In the genomic region with DNA sequence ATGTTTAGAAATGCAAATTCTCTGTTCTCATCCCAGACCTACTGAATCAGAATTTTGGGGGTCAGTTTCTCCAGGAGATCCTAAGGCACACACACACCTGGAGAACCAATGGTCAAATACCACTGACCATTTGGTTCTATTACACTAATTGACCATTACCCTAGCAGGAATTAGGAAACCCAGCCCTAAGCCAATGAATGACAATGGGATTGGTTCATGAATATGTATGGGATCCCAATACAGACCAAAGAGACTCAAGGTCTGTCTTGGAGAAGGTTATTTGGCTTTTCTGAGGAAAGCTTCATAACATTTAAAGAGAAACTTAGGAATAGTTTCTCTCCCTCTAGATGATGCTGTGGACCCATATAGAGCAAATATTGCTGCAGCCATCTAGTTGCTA, we compare ENCODE assay signal across 9 cellular contexts.
"Had no signal": no experiment of that assay in that cellular context is flagged by ENCODE, and none has a peak within 500 bp of the region (broad histone marks: within the 10 kb centered on the region; RNA-seq: fewer than 3 reads in every experiment).

No MANE protein-coding gene starts in this region.

- H3K36me3 Mint-ChIP-seq: IgD-negative memory B cell had no signal

- H3K4me1 Mint-ChIP-seq: IgD-negative memory B cell had no signal

- ATAC-seq: HCT116, HepG2 had no signal

- H3K9me3 Mint-ChIP-seq: HFFc6 had no signal

- H3K9me3 ChIP-seq: HAP-1 had no signal

- H3K4me1 ChIP-seq: HAP-1 had no signal

- H3K36me3 ChIP-seq: HAP-1 had no signal

- H3K27ac ChIP-seq: GM23248, HL-60 had no signal

- DNase-seq: GM23248, H7, HFFc6, KBM-7 had no signal

- H3K4me3 Mint-ChIP-seq: HFFc6, IgD-negative memory B cell had no signal

- H3K27me3 Mint-ChIP-seq: IgD-negative memory B cell had no signal

- H3K9ac ChIP-seq: GM23248 had no signal

- FAIRE-seq: HepG2 had no signal

- H2AFZ ChIP-seq: GM23248 had no signal

- H3K27ac Mint-ChIP-seq: HFFc6, IgD-negative memory B cell had no signal

- H3K4me3 ChIP-seq: GM23248, HAP-1 had no signal
